Comparison of ENCODE assay signal across 12 cellular contexts in the genomic region with DNA sequence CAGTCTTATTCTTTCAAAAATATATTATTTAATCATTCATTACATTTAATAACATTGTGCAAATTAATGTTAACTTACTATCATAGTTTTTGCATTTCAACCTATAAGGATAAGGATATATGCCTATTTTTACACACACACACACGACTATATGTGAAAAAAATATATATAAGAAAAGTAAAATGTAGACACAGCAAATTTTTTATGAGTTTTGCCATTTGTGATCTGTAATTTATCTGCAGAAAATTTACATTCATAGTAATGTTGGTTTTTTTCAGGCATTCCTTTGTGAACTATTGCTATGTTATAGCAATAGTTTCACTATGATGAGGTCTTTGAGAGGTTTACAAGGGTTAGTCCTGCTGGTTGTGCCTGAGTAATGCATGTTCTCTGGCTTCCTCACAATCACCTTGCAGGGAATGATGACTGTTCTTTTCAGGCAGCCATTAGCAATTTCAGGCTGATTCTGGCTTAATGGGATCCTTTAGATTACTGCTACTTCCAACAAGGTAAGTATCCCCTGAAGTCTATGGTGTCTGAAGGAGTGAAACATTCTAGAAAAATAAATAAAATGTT.
A peak's percentile ranks its signal among the peaks of the same experiment; 100 is the strongest.
DNase-seq lines count a peak whose midpoint lies in the region; ATAC-seq and TF ChIP-seq lines count a peak whose summit lies in the region.
"Had no signal": no experiment of that assay in that cellular context is flagged by ENCODE, and none has a peak within 500 bp of the region (broad histone marks: within the 10 kb centered on the region; RNA-seq: fewer than 3 reads in every experiment).

No MANE protein-coding gene starts in this region.

- no peaks in the 10 kb centered on the region for H3K9me3 ChIP-seq in osteoblast (ENCODE audit: low read depth, low read length)
- H3K9me3 ChIP-seq: colonic mucosa, transverse colon had no signal

- no peaks in the 10 kb centered on the region for H3K36me3 ChIP-seq in osteoblast (ENCODE audit: insufficient read depth, low read length)
- H3K36me3 ChIP-seq: colonic mucosa, transverse colon had no signal

- no peak overlapping the region for H3K27ac ChIP-seq in osteoblast (ENCODE audit: low read depth, low read length)
- H3K27ac ChIP-seq: colonic mucosa, transverse colon had no signal

- H2AFZ ChIP-seq in osteoblast (ENCODE audit: low read length), result no peak overlapping the region

- H3K79me2 ChIP-seq in osteoblast (ENCODE audit: insufficient read depth, low read length), result no peaks in the 10 kb centered on the region

- TF ChIP-seq CTCF in fibroblast of pulmonary artery (IDR thresholded peaks at IDR 0.05; ENCODE audit: low read length, missing control alignments), result peak; percentile 6
- no peak for TF ChIP-seq CTCF in osteoblast (IDR thresholded peaks at IDR 0.05; ENCODE audit: extremely low read depth, low read depth, low read length)

- H3K4me3 ChIP-seq in fibroblast of pulmonary artery (replicated peaks; ENCODE audit: low read depth, low read length) (no peak overlapping the region), osteoblast (ENCODE audit: insufficient read depth, low read length) (no peak overlapping the region)
- H3K4me3 ChIP-seq: colonic mucosa, transverse colon had no signal

- in situ Hi-C loops in ACHN (cut with HindIII; ENCODE audit: low pct_ligation_motif_present, low pct_unique_long_range_greater_than_20kb, low sequenced_read_pairs), result no loop called here

- H3K4me2 ChIP-seq in osteoblast (ENCODE audit: insufficient read depth, low read length), result no peak overlapping the region

- DNase-seq in ACHN (peak; percentile 47), NAMALWA (ENCODE audit: low spot score) (peak; percentile 20), fibroblast of pulmonary artery (ENCODE audit: low read depth) (peak; percentile 11), osteoblast (ENCODE audit: insufficient read length, low spot score, missing footprints) (no peak), pons (ENCODE audit: low spot score) (no peak)
- DNase-seq: CD8-positive, alpha-beta memory T cell; colonic mucosa; SIG-M5; transverse colon had no signal

- H3K4me1 ChIP-seq in osteoblast (ENCODE audit: insufficient read depth, low read length), result no peaks in the 10 kb centered on the region
- H3K4me1 ChIP-seq: colonic mucosa, transverse colon had no signal

- H4K20me1 ChIP-seq in osteoblast (ENCODE audit: insufficient read depth, low read length), result no peaks in the 10 kb centered on the region

- no peaks in the 10 kb centered on the region for H3K27me3 ChIP-seq in osteoblast (ENCODE audit: insufficient read depth, low read length)
- H3K27me3 ChIP-seq: colonic mucosa, transverse colon had no signal

- ATAC-seq in GM18861 (IDR thresholded peaks at IDR 0.05; ENCODE audit: unreplicated experiment) (peak; percentile 62), GM21447 (IDR thresholded peaks at IDR 0.05; ENCODE audit: unreplicated experiment) (no peak), HG03460 (IDR thresholded peaks at IDR 0.05; ENCODE audit: unreplicated experiment) (no peak)

Comparison
In these comparisons a context has a peak if more than half of its experiments do, and no peak if none do; other contexts are left out.
1. DNase-seq: peak in ACHN (single experiment), NAMALWA (single experiment) and fibroblast of pulmonary artery (single experiment); none in osteoblast (single experiment) and pons (single experiment).